ENCODE assay signal across 6 cellular contexts in genomic region chr9:126555421-126555820, GRCh38. TPM values are rescaled to one million over a fixed set of nuclear protein-coding genes. Genes with fewer than 3 reads are reported as not detected.
"Had no signal": no experiment of that assay in that cellular context is flagged by ENCODE, and none has a peak within 500 bp of the region (broad histone marks: within the 10 kb centered on the region; RNA-seq: fewer than 3 reads in every experiment).

No MANE protein-coding gene starts in this region.

RNA-seq across cellular contexts. Expression of gene LMX1B, which starts 58.3 kb away (rescaled TPM):
- total RNA-seq: activated CD4-positive, alpha-beta T cell treated with anti-CD3 and anti-CD28 coated beads, Interleukin-2, amount 10 ng/mL, durations not matched to agents 7 days and 5 days; activated CD8-positive, alpha-beta T cell treated with anti-CD3 and anti-CD28 coated beads, Interleukin-2, amount 10 ng/mL, durations not matched to agents 7 days and 5 days; activated naive CD8-positive, alpha-beta T cell treated with anti-CD3 and anti-CD28 coated beads, Interleukin-2, amount 10 ng/mL, durations not matched to agents 7 days and 5 days; activated T-helper 2 cell treated with anti-CD3 and anti-CD28 coated beads, Interferon-gamma antibody, Interleukin-2, Interleukin-4, amounts not matched to agents 10 μg/mL and 5 μg/mL and 100 μg/mL, durations not matched to agents 14 hours and 24 hours and 36 hours; endothelial cell of umbilical vein; vagina had no signal
